In genomic region chr14:73773441-73774243, GRCh38 we compare ENCODE assay signal across 12 cellular contexts. TPM values are rescaled to one million over a fixed set of nuclear protein-coding genes. Genes with fewer than 3 reads are reported as not detected.
DNase-seq lines count a peak whose midpoint lies in the region; ATAC-seq and TF ChIP-seq lines count a peak whose summit lies in the region.
"Had no signal": no experiment of that assay in that cellular context is flagged by ENCODE, and none has a peak within 500 bp of the region (broad histone marks: within the 10 kb centered on the region; RNA-seq: fewer than 3 reads in every experiment).

No MANE protein-coding gene starts in this region.

- TF ChIP-seq EP300 in tibial nerve (IDR thresholded peaks at IDR 0.05), result no peak

- H3K9me3 Mint-ChIP-seq in activated naive CD4-positive, alpha-beta T cell treated with anti-CD3 and anti-CD28 coated beads, Interleukin-2, amount 50 U/mL, for 24 hours, result no peaks in the 10 kb centered on the region
- no peaks in the 10 kb centered on the region for H3K9me3 Mint-ChIP-seq in activated CD4-positive, alpha-beta memory T cell treated with anti-CD3 and anti-CD28 coated beads, Interleukin-2, amount 10 ng/mL, durations not matched to agents 7 days and 5 days
- no peaks in the 10 kb centered on the region for H3K9me3 Mint-ChIP-seq in mesothelial cell of epicardium

- peaks cover 0 to 97% (median 65%) of the 10 kb centered on the region in 4 donors for H3K4me1 ChIP-seq in tibial nerve

- TF ChIP-seq CTCF in mesothelial cell of epicardium (IDR thresholded peaks at IDR 0.05; ENCODE audit: unreplicated experiment) (no peak), tibial nerve (IDR thresholded peaks at IDR 0.05) (no peak)

- H3K36me3 Mint-ChIP-seq in activated naive CD4-positive, alpha-beta T cell treated with anti-CD3 and anti-CD28 coated beads, Interleukin-2, amount 50 U/mL, for 24 hours, result peaks cover 2% of the 10 kb centered on the region
- peaks cover 15% of the 10 kb centered on the region for H3K36me3 Mint-ChIP-seq in activated CD4-positive, alpha-beta memory T cell treated with anti-CD3 and anti-CD28 coated beads, Interleukin-2, amount 10 ng/mL, durations not matched to agents 7 days and 5 days (ENCODE audit: low read depth)
- no peaks in the 10 kb centered on the region for H3K36me3 Mint-ChIP-seq in mesothelial cell of epicardium

- H3K4me3 Mint-ChIP-seq in activated naive CD4-positive, alpha-beta T cell treated with anti-CD3 and anti-CD28 coated beads, Interleukin-2, amount 50 U/mL, for 24 hours, result no peak overlapping the region
- H3K4me3 Mint-ChIP-seq in activated CD4-positive, alpha-beta memory T cell treated with anti-CD3 and anti-CD28 coated beads, Interleukin-2, amount 10 ng/mL, durations not matched to agents 7 days and 5 days, result no peak overlapping the region
- no peak overlapping the region for H3K4me3 Mint-ChIP-seq in mesothelial cell of epicardium

- H3K9me3 ChIP-seq in tibial nerve, result no peaks in the 10 kb centered on the region

- CTCF ChIA-PET in activated CD4-positive, alpha-beta memory T cell treated with anti-CD3 and anti-CD28 coated beads, Interleukin-2, amount 10 ng/mL, durations not matched to agents 7 days and 5 days (lab: Charles Lee), result interaction anchor here (4.0 to 5.6 kb wide), 2 partner anchors 12 to 15 kb away, joined by 31 to 33 read pairs; a partner anchor contains a TSS

- H3K4me3 ChIP-seq in tibial nerve, result no peak overlapping the region
- H3K4me3 ChIP-seq: skin epidermis had no signal

- H3K4me1 Mint-ChIP-seq in activated naive CD4-positive, alpha-beta T cell treated with anti-CD3 and anti-CD28 coated beads, Interleukin-2, amount 50 U/mL, for 24 hours, result peaks cover 91% of the 10 kb centered on the region
- H3K4me1 Mint-ChIP-seq in activated CD4-positive, alpha-beta memory T cell treated with anti-CD3 and anti-CD28 coated beads, Interleukin-2, amount 10 ng/mL, durations not matched to agents 7 days and 5 days, result peaks cover 80% of the 10 kb centered on the region
- peaks cover 54% of the 10 kb centered on the region for H3K4me1 Mint-ChIP-seq in mesothelial cell of epicardium

- DNase-seq in activated naive CD4-positive, alpha-beta T cell (lab: John Stamatoyannopoulos, UW), result no peak
- no peak for DNase-seq in activated CD4-positive, alpha-beta memory T cell treated with anti-CD3 and anti-CD28 coated beads, Interleukin-2, amount 10 ng/mL, durations not matched to agents 7 days and 5 days
- DNase-seq in mesothelial cell of epicardium (ENCODE audit: low spot score in 2 of 2, unreplicated experiment in 2 of 2) (no peak), tibial nerve (ENCODE audit: low spot score in 2 of 2) (no peak), NCI-H187 treated with DMSO at 0.1 percent for 48 hours (lab: John Stamatoyannopoulos, UW) (no peak)
- DNase-seq: activated CD4-positive, alpha-beta T cell treated with anti-CD3 and anti-CD28 coated beads, Interleukin-2, amount 50 U/mL, for 4 hours; DND-41; NCI-H1694 treated with DMSO at 0.1 percent for 48 hours had no signal

- ATAC-seq in HG02610 (IDR thresholded peaks at IDR 0.05; ENCODE audit: unreplicated experiment) (no peak), GM18867 (IDR thresholded peaks at IDR 0.05; ENCODE audit: unreplicated experiment) (no peak)

- H3K27ac ChIP-seq in tibial nerve, result peak overlapping the region in 3 of 4 donors; percentile 17 to 54 (median 45)

- peak overlapping the region; percentile 92 for H3K27ac Mint-ChIP-seq in activated naive CD4-positive, alpha-beta T cell treated with anti-CD3 and anti-CD28 coated beads, Interleukin-2, amount 50 U/mL, for 24 hours
- peak overlapping the region; percentile 44 for H3K27ac Mint-ChIP-seq in activated CD4-positive, alpha-beta memory T cell treated with anti-CD3 and anti-CD28 coated beads, Interleukin-2, amount 10 ng/mL, durations not matched to agents 7 days and 5 days
- H3K27ac Mint-ChIP-seq in mesothelial cell of epicardium, result peak overlapping the region; percentile 71

- H3K27me3 ChIP-seq in tibial nerve, result no peaks in the 10 kb centered on the region

- H3K36me3 ChIP-seq in tibial nerve, result no peaks in the 10 kb centered on the region

- H3K27me3 Mint-ChIP-seq in activated naive CD4-positive, alpha-beta T cell treated with anti-CD3 and anti-CD28 coated beads, Interleukin-2, amount 50 U/mL, for 24 hours, result no peaks in the 10 kb centered on the region
- H3K27me3 Mint-ChIP-seq in activated CD4-positive, alpha-beta memory T cell treated with anti-CD3 and anti-CD28 coated beads, Interleukin-2, amount 10 ng/mL, durations not matched to agents 7 days and 5 days, result no peaks in the 10 kb centered on the region
- no peaks in the 10 kb centered on the region for H3K27me3 Mint-ChIP-seq in mesothelial cell of epicardium (ENCODE audit: low read depth)

- no peak for TF ChIP-seq POLR2A in tibial nerve (IDR thresholded peaks at IDR 0.05)

- 66 to 82% methylated on average over 11 of the region's 11 CpGs for WGBS in tibial nerve, 2 donors

- POLR2A ChIA-PET in activated CD4-positive, alpha-beta memory T cell treated with anti-CD3 and anti-CD28 coated beads, Interleukin-2, amount 10 ng/mL, durations not matched to agents 7 days and 5 days (lab: Charles Lee), result interaction anchor here (3.8 to 8.8 kb wide), 4 partner anchors 11 to 20 kb away, joined by 20 to 131 read pairs (median 52); a partner anchor contains a TSS

RNA-seq across cellular contexts. Expression of gene PNMA1, which starts 59.5 kb away (rescaled TPM):
- 10 to 100 TPM; 28.2 to 30.0 TPM for total RNA-seq in activated CD4-positive, alpha-beta memory T cell treated with anti-CD3 and anti-CD28 coated beads, Interleukin-2, amount 10 ng/mL, durations not matched to agents 7 days and 5 days
- 46.4 to 48.6 TPM (median 47.7 TPM) in 3 replicates for total RNA-seq in mesothelial cell of epicardium
- total RNA-seq in tibial nerve, result 10 to 100 TPM; 21.2 to 43.5 (median 34.2) TPM
